Comparison of ENCODE assay signal across 8 cellular contexts in genomic region chr3:86774082-86774691, GRCh38.
A peak's percentile ranks its signal among the peaks of the same experiment; 100 is the strongest.
DNase-seq lines count a peak whose midpoint lies in the region; TF ChIP-seq lines count a peak whose summit lies in the region.

No MANE protein-coding gene starts in this region.

- H3K27ac ChIP-seq in thyroid gland, result no peak overlapping the region

- H3K27me3 ChIP-seq in thyroid gland, result no peaks in the 10 kb centered on the region

- DNase-seq in DMS53 (lab: John Stamatoyannopoulos, UW) (peak; percentile 43), KBM-7 (peak; percentile 19), SK-N-DZ (ENCODE audit: low spot score) (peak; percentile 28), globus pallidus (ENCODE audit: low spot score) (peak; percentile 44), OCI-M2 (lab: John Stamatoyannopoulos, UW; ENCODE audit: unreplicated experiment) (no peak), thyroid gland (no peak), GF-D8 (lab: John Stamatoyannopoulos, UW) (no peak)
- DNase-seq in stimulated activated CD4-positive, alpha-beta T cell treated with anti-CD3 and anti-CD28 coated beads, Interleukin-2, amount 100 ng/mL, for 48 hours, result no peak

- no peaks in the 10 kb centered on the region for H3K36me3 ChIP-seq in thyroid gland

- in situ Hi-C loops in KBM-7 (cut with MboI; ENCODE audit: low pct_unique_long_range_greater_than_20kb, low sequenced_read_pairs), result no loop called here

- TF ChIP-seq CTCF in thyroid gland (IDR thresholded peaks at IDR 0.05), result peak in 3 of 6 experiments; percentile 7 to 34 (median 33)

- no peaks in the 10 kb centered on the region for H3K9me3 ChIP-seq in thyroid gland

- intact Hi-C loops in thyroid gland (cut with DNase I), result loop anchor here (5.0 kb wide), 2 partner anchors 308 to 393 kb away; no protein-coding TSS in a partner anchor

- H3K4me3 ChIP-seq in thyroid gland (replicated peaks in 1 of 3), result no peak overlapping the region

- no peaks in the 10 kb centered on the region for H3K4me1 ChIP-seq in thyroid gland

- 31 to 32% methylated on average over 3 of the region's 3 CpGs for WGBS in thyroid gland, 2 donors

- TF ChIP-seq POLR2A in thyroid gland (IDR thresholded peaks at IDR 0.05), result no peak

Comparison
In these comparisons a context has a peak if more than half of its experiments do, and no peak if none do; other contexts are left out.
1. DNase-seq: peak in DMS53 (single experiment), KBM-7 (single experiment), SK-N-DZ (single experiment) and globus pallidus (single experiment); none in OCI-M2 (single experiment), thyroid gland (0 of 2), stimulated activated CD4-positive, alpha-beta T cell treated with anti-CD3 and anti-CD28 coated beads, Interleukin-2, amount 100 ng/mL, for 48 hours (0 of 2) and GF-D8 (single experiment).